Comparison of ENCODE assay signal across 1 cellular context in genomic region chr4:169147217-169147616, GRCh38.
TF ChIP-seq lines count a peak whose summit lies in the region.

No MANE protein-coding gene starts in this region.

TF ChIP-seq in IMR-90, 13 proteins besides CTCF, POLR2A, EP300 and RAD21:
- TF ChIP-seq FOS (IDR thresholded peaks at IDR 0.05; ENCODE audit: low read depth, low read length) (no peak), BHLHE40 (IDR thresholded peaks at IDR 0.05; ENCODE audit: low read depth, low read length) (peak; percentile 82; the same call in 1 of the 2 replicates)
